Comparison of ENCODE assay signal across 15 cellular contexts in the genomic region with DNA sequence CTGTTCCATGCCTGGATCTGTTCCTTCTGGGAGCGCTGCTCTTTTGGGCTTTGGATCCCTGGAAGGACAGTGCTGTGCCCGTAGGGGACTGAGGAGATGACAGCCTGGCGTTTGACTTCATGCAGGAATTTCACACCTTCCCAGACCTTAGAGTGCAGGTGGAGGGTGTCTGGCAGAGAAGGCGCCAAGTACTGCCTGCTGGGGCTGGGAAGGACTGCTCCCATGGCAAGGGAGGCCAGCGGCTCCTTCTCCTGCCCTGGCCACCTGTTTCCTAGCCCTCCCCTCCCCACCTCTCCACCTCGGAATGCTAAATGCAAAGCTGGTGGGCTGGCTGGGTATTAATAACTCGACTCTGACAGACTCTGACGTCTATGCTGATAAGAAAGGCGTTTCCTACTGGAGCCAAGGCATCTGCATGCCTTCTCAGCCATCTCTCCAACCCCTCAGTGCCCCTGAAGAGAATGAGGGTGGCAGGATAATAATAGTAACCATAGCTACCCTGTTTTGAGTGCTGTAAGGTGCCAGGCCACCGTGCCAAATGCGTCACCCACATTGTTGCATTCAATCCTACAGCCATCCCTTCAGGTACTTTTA. TPM values are rescaled to one million over a fixed set of nuclear protein-coding genes. Genes with fewer than 3 reads are reported as not detected.
DNase-seq lines count a peak whose midpoint lies in the region; ATAC-seq, FAIRE-seq and TF ChIP-seq lines count a peak whose summit lies in the region.
"Had no signal": no experiment of that assay in that cellular context is flagged by ENCODE, and none has a peak within 500 bp of the region (broad histone marks: within the 10 kb centered on the region; RNA-seq: fewer than 3 reads in every experiment).

No MANE protein-coding gene starts in this region.

- ATAC-seq in GM23338 (peak; percentile 45), heart right ventricle (peak; percentile 84 to 96 (median 92)), pancreas (peak; percentile 88 to 91 (median 90)), SK-N-SH treated with all-trans-retinoic acid at 6 μM for 48 hours (no peak; the same call in 1 of the 3 replicates)
- ATAC-seq in activated CD4-positive, CD25-positive, alpha-beta regulatory T cell treated with anti-CD3 and anti-CD28 coated beads, Interleukin-2, amount 50 U/mL, for 24 hours = no peak
- ATAC-seq: GM12878, HCT116 had no signal

- TF ChIP-seq POLR2A in stomach (IDR thresholded peaks at IDR 0.05) = no peak

- no peaks in the 10 kb centered on the region for H3K36me3 ChIP-seq in GM23338 (ENCODE audit: insufficient read depth)
- H3K36me3 ChIP-seq in heart right ventricle = no peaks in the 10 kb centered on the region
- H3K36me3 ChIP-seq in pancreas = no peaks in the 10 kb centered on the region
- no peaks in the 10 kb centered on the region for H3K36me3 ChIP-seq in stomach
- H3K36me3 ChIP-seq: thoracic aorta had no signal

- H3K9me3 ChIP-seq in heart right ventricle (no peaks in the 10 kb centered on the region), pancreas (no peaks in the 10 kb centered on the region), stomach (no peaks in the 10 kb centered on the region)
- H3K9me3 ChIP-seq: thoracic aorta had no signal

- H4K20me1 ChIP-seq in GM23338 (replicated peaks; ENCODE audit: insufficient read depth) = no peaks in the 10 kb centered on the region

- FAIRE-seq in pancreas (lab: Jason Lieb, UNC) = no peak
- FAIRE-seq: GM12878 had no signal

- no peak overlapping the region for H3K27ac Mint-ChIP-seq in GM23338
- H3K27ac Mint-ChIP-seq: activated naive CD8-positive, alpha-beta T cell had no signal

- H3K9me2 ChIP-seq in GM23338 (ENCODE audit: insufficient read depth) = no peaks in the 10 kb centered on the region

- H3K27ac ChIP-seq in GM23338 (ENCODE audit: low read depth) (no peak overlapping the region), heart right ventricle (peak overlapping the region; percentile 59 to 92 (median 88)), pancreas (peak overlapping the region; percentile 17 to 63 (median 36)), stomach (peak overlapping the region in 2 of 5 donors; percentile 8 to 39)
- H3K27ac ChIP-seq: thoracic aorta had no signal

- H3K27me3 ChIP-seq in GM23338 (ENCODE audit: insufficient read depth) = no peaks in the 10 kb centered on the region; the same call in 1 of the 2 replicates
- H3K27me3 ChIP-seq in heart right ventricle = peaks cover 0 to 14% (median 0%) of the 10 kb centered on the region in 7 donors
- H3K27me3 ChIP-seq in pancreas = no peaks in the 10 kb centered on the region
- H3K27me3 ChIP-seq in stomach = peaks cover 0 to 43% (median 7%) of the 10 kb centered on the region in 3 donors

- no peak overlapping the region for H3K4me3 Mint-ChIP-seq in GM23338
- H3K4me3 Mint-ChIP-seq: activated naive CD8-positive, alpha-beta T cell had no signal

- H3K4me3 ChIP-seq in GM23338 (no peak overlapping the region; the same call in 1 of the 2 replicates), heart right ventricle (peak overlapping the region in 6 of 10 donors; percentile 13 to 33 (median 25)), pancreas (no peak overlapping the region), stomach (no peak overlapping the region)
- H3K4me3 ChIP-seq: GM12878, thoracic aorta had no signal

- intact Hi-C loops in heart right ventricle (cut with DNase I) (loop anchor here in 4 of 10 donors (1.0 to 5.0 kb wide), 6 partner anchors 27 to 58 kb away; partner anchors contain the start of gene TRIM63 (in 3 of the 4)), pancreas (cut with DNase I) (no loop called here), stomach (cut with DNase I; ENCODE audit: low total_unique reads) (no loop called here)

- no peak for TF ChIP-seq CTCF in GM23338 (conservative IDR thresholded peaks at IDR 0.05; ENCODE audit: low read depth in 2 of 2)
- TF ChIP-seq CTCF in heart right ventricle (IDR thresholded peaks at IDR 0.05) = no peak
- TF ChIP-seq CTCF in pancreas (IDR thresholded peaks at IDR 0.05) = no peak
- no peak for TF ChIP-seq CTCF in stomach (IDR thresholded peaks at IDR 0.05)

- DNase-seq in GM23338 (ENCODE audit: low spot score) (peak; percentile 43), NCI-H226 (peak; percentile 94), heart right ventricle (peak; percentile 56 to 70), pancreas (peak; percentile 62 to 82 (median 74)), HPDE6-E6E7 (ENCODE audit: extremely low spot score) (no peak), stomach (no peak)

- TF ChIP-seq EP300 in stomach (IDR thresholded peaks at IDR 0.05) = no peak

- WGBS in heart right ventricle, 2 donors = 10 to 17% methylated on average over 11 of the region's 11 CpGs
- WGBS in pancreas, 2 donors = 19 to 21% methylated on average over 11 of the region's 11 CpGs
- WGBS in stomach, 5 donors = 25 to 39% (median 30%) methylated on average over 9 to 11 of the region's 11 CpGs

- peak overlapping the region; percentile 49 for H3K4me2 ChIP-seq in GM23338

- H3K79me2 ChIP-seq in GM23338 (replicated peaks; ENCODE audit: insufficient read depth) = no peaks in the 10 kb centered on the region

- peaks cover 11% of the 10 kb centered on the region for H3K27me3 Mint-ChIP-seq in GM23338 (ENCODE audit: insufficient read depth, low read depth, poor library complexity)

- H2AFZ ChIP-seq in GM23338 = peak overlapping the region; percentile 24

- 0 out of 2 replicates have a peak, but pooled peaks cover 2% of the 10 kb centered on the region for H3F3A ChIP-seq in GM23338 (replicated peaks; ENCODE audit: low read depth)

- no peaks in the 10 kb centered on the region for H3K36me3 Mint-ChIP-seq in GM23338 (ENCODE audit: low read depth)
- H3K36me3 Mint-ChIP-seq: activated naive CD8-positive, alpha-beta T cell had no signal

- no peaks in the 10 kb centered on the region for H3K9me3 Mint-ChIP-seq in GM23338

- peaks cover 27% of the 10 kb centered on the region for H3K4me1 ChIP-seq in GM23338 (ENCODE audit: insufficient read depth)
- H3K4me1 ChIP-seq in heart right ventricle = peaks cover 0 to 22% (median 18%) of the 10 kb centered on the region in 9 donors
- H3K4me1 ChIP-seq in pancreas = peaks cover 5 to 14% (median 9%) of the 10 kb centered on the region in 3 donors
- peaks cover 0 to 20% (median 5%) of the 10 kb centered on the region in 4 donors for H3K4me1 ChIP-seq in stomach

- H3K4me1 Mint-ChIP-seq in GM23338 = peaks cover 28% of the 10 kb centered on the region

TF ChIP-seq in GM23338, 12 proteins besides CTCF, POLR2A, EP300 and RAD21 (continues in another document):
- no peak for TF ChIP-seq EZH2phosphoT487 (IDR thresholded peaks at IDR 0.05; ENCODE audit: unreplicated experiment)
- TF ChIP-seq, protein P1, sequence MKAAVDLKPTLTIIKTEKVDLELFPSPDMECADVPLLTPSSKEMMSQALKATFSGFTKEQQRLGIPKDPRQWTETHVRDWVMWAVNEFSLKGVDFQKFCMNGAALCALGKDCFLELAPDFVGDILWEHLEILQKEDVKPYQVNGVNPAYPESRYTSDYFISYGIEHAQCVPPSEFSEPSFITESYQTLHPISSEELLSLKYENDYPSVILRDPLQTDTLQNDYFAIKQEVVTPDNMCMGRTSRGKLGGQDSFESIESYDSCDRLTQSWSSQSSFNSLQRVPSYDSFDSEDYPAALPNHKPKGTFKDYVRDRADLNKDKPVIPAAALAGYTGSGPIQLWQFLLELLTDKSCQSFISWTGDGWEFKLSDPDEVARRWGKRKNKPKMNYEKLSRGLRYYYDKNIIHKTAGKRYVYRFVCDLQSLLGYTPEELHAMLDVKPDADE (IDR thresholded peaks at IDR 0.05) = no peak

TF ChIP-seq in SK-N-SH treated with all-trans-retinoic acid at 6 μM for 48 hours, 23 proteins besides CTCF, POLR2A, EP300 and RAD21 (continues in another document):
- no peak for TF ChIP-seq ZFP30 (CRISPR knock-in tag; IDR thresholded peaks at IDR 0.05)
- TF ChIP-seq RARB (CRISPR knock-in tag; IDR thresholded peaks at IDR 0.05) = no peak
- no peak for TF ChIP-seq ZNF70 (CRISPR knock-in tag; IDR thresholded peaks at IDR 0.05)
- no peak for TF ChIP-seq PPARA (CRISPR knock-in tag; IDR thresholded peaks at IDR 0.05; ENCODE audit: borderline replicate concordance)
- no peak for TF ChIP-seq ZNF565 (CRISPR knock-in tag; conservative IDR thresholded peaks at IDR 0.05; ENCODE audit: low read depth)

RNA-seq across cellular contexts. Expression of gene PDIK1L, which starts 17.5 kb away (rescaled TPM):
- 3.0 and 4.3 TPM in 2 replicates for total RNA-seq in GM23338 (2014; rRNA removed; shearing (Covaris generic))
- polyA plus RNA-seq in GM23338 (2016; fragmentation: Nextera tagmentation; extraction: Ambion mirVana) = 1.2 and 1.6 TPM in 2 replicates
- 1 to 10 TPM; 3.8 to 8.3 (median 5.7) TPM for total RNA-seq in heart right ventricle
- polyA plus RNA-seq in heart right ventricle = 1 to 10 TPM; 1.6 to 2.3 TPM
- total RNA-seq in pancreas = 10 to 100 TPM in 1 of 6 donors, 1 to 10 TPM in 5; 5.9 to 12.1 (median 6.6) TPM
- polyA plus RNA-seq in pancreas = 1 to 10 TPM; 1.7 to 3.6 TPM
- 10 to 100 TPM in 3 of 5 donors, 1 to 10 TPM in 2; 1.8 to 33.8 (median 11.0) TPM for total RNA-seq in stomach
- polyA plus RNA-seq in stomach = 1 to 10 TPM; 2.6 to 4.1 (median 2.9) TPM

RNA-seq across cellular contexts. Expression of gene TRIM63, which starts 26.7 kb away (rescaled TPM):
- 0.17 TPM in 1 of 2 replicates, not detected in the other for total RNA-seq in GM23338 (2014; rRNA removed; shearing (Covaris generic))
- not detected in 2 replicates for polyA plus RNA-seq in GM23338 (2016; fragmentation: Nextera tagmentation; extraction: Ambion mirVana)
- 100 to 1,000 TPM; 191 to 415 (median 222) TPM for total RNA-seq in heart right ventricle
- 100 to 1,000 TPM; 194 to 305 TPM for polyA plus RNA-seq in heart right ventricle
- under 1 TPM in 4 of 6 donors, not detected in 2; 0.09 to 0.35 (median 0.33) TPM for total RNA-seq in pancreas
- polyA plus RNA-seq in pancreas = under 1 TPM; 0.15 to 0.52 TPM
- total RNA-seq in stomach = under 1 TPM in 1 of 5 donors, not detected in 4; 0.37 TPM
- polyA plus RNA-seq in stomach = 1 to 10 TPM in 1 of 3 donors, under 1 TPM in 2; 0.40 to 6.0 (median 0.44) TPM
- total RNA-seq: dermis microvascular lymphatic vessel endothelial cell, glomerular endothelial cell, GM12878, thoracic aorta had no signal
- polyA plus RNA-seq: GM12878 had no signal

RNA-seq across cellular contexts. Expression of gene SLC30A2, which starts 48.3 kb away (rescaled TPM):
- total RNA-seq in GM23338 (2014; rRNA removed; shearing (Covaris generic)) = 0.07 TPM in 1 of 2 replicates, not detected in the other
- polyA plus RNA-seq in GM23338 (2016; fragmentation: Nextera tagmentation; extraction: Ambion mirVana) (not detected in 2 replicates), heart right ventricle (1 to 10 TPM in 1 of 2 donors, under 1 TPM in 1; 0.97 to 3.6 TPM), pancreas (10 to 100 TPM; 24.1 to 42.4 TPM), stomach (under 1 TPM in 2 of 3 donors, not detected in 1; 0.30 to 0.46 TPM)
- total RNA-seq in heart right ventricle (10 to 100 TPM in 3 of 10 donors, 1 to 10 TPM in 7; 2.6 to 14.4 (median 8.9) TPM), pancreas (100 to 1,000 TPM in 1 of 6 donors, 10 to 100 TPM in 5; 27.0 to 142 (median 56.4) TPM), stomach (1 to 10 TPM in 1 of 5 donors, not detected in 4; 2.0 TPM)
- total RNA-seq: dermis microvascular lymphatic vessel endothelial cell, glomerular endothelial cell, RPMI7951, thoracic aorta had no signal
- polyA plus RNA-seq: GM12878 had no signal

Comparison
In these comparisons a context has a peak if more than half of its experiments do, and no peak if none do; other contexts are left out.
1. ATAC-seq: peak in GM23338 (single experiment), heart right ventricle (8 of 8) and pancreas (4 of 4); none in SK-N-SH treated with all-trans-retinoic acid at 6 μM for 48 hours (single experiment) and activated CD4-positive, CD25-positive, alpha-beta regulatory T cell treated with anti-CD3 and anti-CD28 coated beads, Interleukin-2, amount 50 U/mL, for 24 hours (0 of 2).
2. DNase-seq: peak in GM23338 (single experiment), NCI-H226 (single experiment), heart right ventricle (2 of 2) and pancreas (6 of 6); none in HPDE6-E6E7 (single experiment) and stomach (single experiment).
3. H3K4me3 ChIP-seq: peak in heart right ventricle (6 of 10); none in GM23338 (single experiment), pancreas (0 of 4) and stomach (0 of 4).
4. RNA of gene TRIM63, which starts 26.7 kb away (total RNA-seq): 191 to 415 TPM in heart right ventricle; 0.09 to 0.35 TPM in pancreas, 0.17 TPM in GM23338 and 0.37 TPM in stomach; every median in the first group is over 100 times any median in the second.